Comparison of ENCODE assay signal across 8 cellular contexts in genomic region chr1:88935522-88936222, GRCh38. TPM values are rescaled to one million over a fixed set of nuclear protein-coding genes. Genes with fewer than 3 reads are reported as not detected.
DNase-seq lines count a peak whose midpoint lies in the region; ATAC-seq and TF ChIP-seq lines count a peak whose summit lies in the region.

No MANE protein-coding gene starts in this region.

- intact Hi-C loops in ascending aorta (cut with DNase I), result no loop called here

- H3K4me3 ChIP-seq in BE2C (ENCODE audit: low read depth, low read length) (no peak overlapping the region), ascending aorta (no peak overlapping the region), kidney epithelial cell (ENCODE audit: low read depth, low read length) (no peak overlapping the region)

- no peaks in the 10 kb centered on the region for H3K9me3 ChIP-seq in BE2C
- H3K9me3 ChIP-seq in ascending aorta, result no peaks in the 10 kb centered on the region

- no peak for DNase-seq in BE2C
- DNase-seq in NCI-H2107 treated with DMSO at 0.1 percent for 48 hours (lab: John Stamatoyannopoulos, UW; ENCODE audit: unreplicated experiment), result peak; percentile 97
- no peak for DNase-seq in ascending aorta (ENCODE audit: low spot score in 2 of 2)
- no peak for DNase-seq in kidney epithelial cell (ENCODE audit: low read depth)
- no peak for DNase-seq in middle frontal gyrus (ENCODE audit: extremely low spot score, low spot score)

- H3K27me3 ChIP-seq in BE2C, result no peaks in the 10 kb centered on the region
- H3K27me3 ChIP-seq in ascending aorta, result no peaks in the 10 kb centered on the region
- H3K27me3 ChIP-seq in kidney epithelial cell (ENCODE audit: control insufficient read depth, insufficient read depth, low read length), result no peaks in the 10 kb centered on the region

- TF ChIP-seq CTCF in BE2C (IDR thresholded peaks at IDR 0.05; ENCODE audit: low read depth, low read length), result peak; percentile 48
- peak; percentile 36 to 65 (median 65) for TF ChIP-seq CTCF in ascending aorta (IDR thresholded peaks at IDR 0.05)
- TF ChIP-seq CTCF in kidney epithelial cell (IDR thresholded peaks at IDR 0.05; ENCODE audit: insufficient read depth, low read length, poor library complexity, severe bottlenecking), result peak; percentile 51

- H3K27ac ChIP-seq in ascending aorta, result no peak overlapping the region

- H3K36me3 ChIP-seq in BE2C (no peaks in the 10 kb centered on the region; the same call in 1 of the 2 replicates), ascending aorta (peaks cover 17 to 47% of the 10 kb centered on the region in 2 donors), kidney epithelial cell (ENCODE audit: control insufficient read depth, insufficient read depth, low read length) (no peaks in the 10 kb centered on the region)

- no peaks in the 10 kb centered on the region for H3K4me1 ChIP-seq in BE2C
- peaks cover 0 to 4% of the 10 kb centered on the region in 2 donors for H3K4me1 ChIP-seq in ascending aorta

- ATAC-seq in GM18502 (IDR thresholded peaks at IDR 0.05; ENCODE audit: poor library complexity, unreplicated experiment) (peak; percentile 53), HG03095 (IDR thresholded peaks at IDR 0.05; ENCODE audit: unreplicated experiment) (no peak), GM19328 (IDR thresholded peaks at IDR 0.05; ENCODE audit: unreplicated experiment) (no peak)

RNA-seq across cellular contexts. Expression of gene GTF2B, which starts 44.3 kb away (rescaled TPM):
- polyA plus RNA-seq in BE2C (2012; ENCODE audit: insufficient read depth, insufficient read length, low read depth), result 29.4 TPM
- 13.7 TPM for total RNA-seq in ascending aorta
- 28.5 and 36.3 TPM in 2 replicates for total RNA-seq in kidney epithelial cell

RNA-seq across cellular contexts. Expression of gene KYAT3, which starts 56.8 kb away (rescaled TPM):
- 12.3 TPM for polyA plus RNA-seq in BE2C (2012; ENCODE audit: insufficient read depth, insufficient read length, low read depth)
- 9.3 TPM for total RNA-seq in ascending aorta
- total RNA-seq in kidney epithelial cell, result 36.4 and 43.7 TPM in 2 replicates

RNA-seq across cellular contexts. Expression of gene RBMXL1, which starts 56.8 kb away (rescaled TPM):
- polyA plus RNA-seq in BE2C (2012; ENCODE audit: insufficient read depth, insufficient read length, low read depth), result 5.7 TPM
- total RNA-seq in ascending aorta (11.5 TPM), kidney epithelial cell (6.6 and 9.5 TPM in 2 replicates)
